In genomic region chr6:42821341-42821668, GRCh38 we compare ENCODE assay signal across 1 cellular context.
TF ChIP-seq lines count a peak whose summit lies in the region.

No MANE protein-coding gene starts in this region.

TF ChIP-seq in GM23338, 12 proteins besides CTCF, POLR2A, EP300 and RAD21 (continued from another document):
- TF ChIP-seq REST (IDR thresholded peaks at IDR 0.05; ENCODE audit: unreplicated experiment) (no peak), POLR2AphosphoS5 (IDR thresholded peaks at IDR 0.05; ENCODE audit: low read depth) (no peak), ZNF462 (CRISPR knock-in tag; IDR thresholded peaks at IDR 0.05) (no peak)
